ENCODE assay signal across 8 cellular contexts in genomic region chr5:157390179-157390923, GRCh38.
DNase-seq lines count a peak whose midpoint lies in the region; ATAC-seq and TF ChIP-seq lines count a peak whose summit lies in the region.

No MANE protein-coding gene starts in this region.

- H3K4me1 ChIP-seq in ovary (ENCODE audit: insufficient read depth) = no peaks in the 10 kb centered on the region

- H3K27me3 ChIP-seq in ovary = no peaks in the 10 kb centered on the region

- WGBS in ovary, 3 donors = 63 to 72% (median 68%) methylated on average over 15 of the region's 15 CpGs

- no peak overlapping the region for H3K27ac ChIP-seq in ovary

- H3K36me3 ChIP-seq in ovary = no peaks in the 10 kb centered on the region

- intact Hi-C loops in ovary (cut with DNase I) = no loop called here

- TF ChIP-seq POLR2A in ovary (IDR thresholded peaks at IDR 0.05) = no peak

- H3K4me3 ChIP-seq in epithelial cell of proximal tubule (ENCODE audit: low read depth, low read length) = no peak overlapping the region
- H3K4me3 ChIP-seq in ovary = no peak overlapping the region

- TF ChIP-seq EP300 in ovary (IDR thresholded peaks at IDR 0.05) = no peak

- no peak for ATAC-seq in GM18520 (IDR thresholded peaks at IDR 0.05; ENCODE audit: unreplicated experiment)
- ATAC-seq in GM19397 (IDR thresholded peaks at IDR 0.05; ENCODE audit: unreplicated experiment) = no peak
- ATAC-seq in GM19395 (IDR thresholded peaks at IDR 0.05; ENCODE audit: unreplicated experiment) = no peak

- H3K9me3 ChIP-seq in ovary = no peaks in the 10 kb centered on the region

- TF ChIP-seq CTCF in epithelial cell of proximal tubule (conservative IDR thresholded peaks at IDR 0.05; ENCODE audit: low read depth, low read length) = no peak
- no peak for TF ChIP-seq CTCF in ovary (IDR thresholded peaks at IDR 0.05)

- peak; percentile 93 for DNase-seq in HS-5 (ENCODE audit: low read depth)
- DNase-seq in activated CD4-positive, alpha-beta T cell treated with anti-CD3 and anti-CD28 coated beads, Interleukin-2, amount 50 U/mL, for 24 hours (ENCODE audit: low read depth in 1 of 2, low spot score in 1 of 2) = peak; percentile 8 to 46
- DNase-seq in epithelial cell of proximal tubule (ENCODE audit: low read depth) = peak; percentile 71
- DNase-seq in stimulated activated CD4-positive, alpha-beta T cell treated with anti-CD3 and anti-CD28 coated beads, Interleukin-15, amount 100 ng/mL, for 1 hour (ENCODE audit: low read depth in 1 of 2, low spot score in 1 of 2) = peak; percentile 3 to 13
- no peak for DNase-seq in ovary

Comparison
In these comparisons a context has a peak if more than half of its experiments do, and no peak if none do; other contexts are left out.
1. DNase-seq: peak in HS-5 (single experiment), activated CD4-positive, alpha-beta T cell treated with anti-CD3 and anti-CD28 coated beads, Interleukin-2, amount 50 U/mL, for 24 hours (2 of 2), epithelial cell of proximal tubule (single experiment) and stimulated activated CD4-positive, alpha-beta T cell treated with anti-CD3 and anti-CD28 coated beads, Interleukin-15, amount 100 ng/mL, for 1 hour (2 of 2); none in ovary (0 of 5).